Comparison of ENCODE assay signal across 13 cellular contexts in the genomic region with DNA sequence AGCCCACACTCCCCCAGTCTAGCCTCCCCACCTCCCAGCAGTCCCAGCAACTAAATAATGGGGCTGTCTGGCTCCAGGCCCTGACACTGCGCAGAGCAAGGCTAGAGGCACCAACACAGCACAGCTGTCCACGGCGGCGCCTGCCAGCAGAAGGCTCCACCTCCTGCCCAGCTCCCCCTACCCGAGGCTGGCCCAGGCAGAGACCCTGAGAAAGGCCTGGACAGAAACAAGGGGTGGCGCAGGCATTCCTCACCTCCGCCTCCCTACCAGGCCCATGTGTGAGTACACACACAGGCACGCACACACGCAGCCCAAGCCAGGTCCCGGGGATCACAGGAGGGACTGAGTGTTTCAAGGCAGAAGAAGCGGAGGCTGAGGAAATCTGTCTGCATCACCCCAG. TPM values are rescaled to one million over a fixed set of nuclear protein-coding genes. Genes with fewer than 3 reads are reported as not detected.
DNase-seq lines count a peak whose midpoint lies in the region; ATAC-seq and TF ChIP-seq lines count a peak whose summit lies in the region.
"Had no signal": no experiment of that assay in that cellular context is flagged by ENCODE, and none has a peak within 500 bp of the region (broad histone marks: within the 10 kb centered on the region; RNA-seq: fewer than 3 reads in every experiment).

No MANE protein-coding gene starts in this region.

- peak overlapping the region; percentile 33 to 63 for H3K27ac ChIP-seq in prostate gland

- no peaks in the 10 kb centered on the region for H3K36me3 ChIP-seq in prostate gland

- H3K9me3 ChIP-seq in prostate gland = no peaks in the 10 kb centered on the region

- 30% methylated on average over 11 of the region's 11 CpGs for WGBS in prostate gland

- TF ChIP-seq POLR2A in prostate gland (IDR thresholded peaks at IDR 0.05) = no peak

- no peak overlapping the region for H3K4me3 ChIP-seq in prostate gland

- DNase-seq in NCI-H1694 (lab: John Stamatoyannopoulos, UW) (peak; percentile 92), anterior cingulate cortex (lab: John Stamatoyannopoulos, UW) (peak in 49 of 58 donors; percentile 18 to 84 (median 62)), hypothalamus (lab: John Stamatoyannopoulos, UW) (peak in 40 of 51 donors; percentile 28 to 91 (median 64)), prostate gland (ENCODE audit: low spot score) (no peak), NCI-H510A (lab: John Stamatoyannopoulos, UW) (no peak), RKO (ENCODE audit: low spot score) (no peak)
- DNase-seq: activated CD4-positive, alpha-beta T cell treated with anti-CD3 and anti-CD28 coated beads, Interleukin-2, amount 50 U/mL, for 1 hour; activated naive CD4-positive, alpha-beta T cell treated with anti-CD3 and anti-CD28 coated beads, Interleukin-2, amount 50 U/mL, for 16 hours; CD8-positive, alpha-beta memory T cell; NCI-H226 had no signal

- no peaks in the 10 kb centered on the region for H3K4me1 ChIP-seq in prostate gland (replicated peaks)

- TF ChIP-seq CTCF in prostate gland (IDR thresholded peaks at IDR 0.05) = no peak

- peaks cover 2% of the 10 kb centered on the region for H3K27me3 ChIP-seq in prostate gland (replicated peaks; ENCODE audit: insufficient read depth)

- intact Hi-C loops in prostate gland (cut with DNase I) = no loop called here

- ATAC-seq in GM21526 (IDR thresholded peaks at IDR 0.05; ENCODE audit: low FRiP score, unreplicated experiment) = no peak
- ATAC-seq in HG02938 (IDR thresholded peaks at IDR 0.05; ENCODE audit: unreplicated experiment) = no peak

RNA-seq across cellular contexts. Expression of gene KCNH2, which starts 6.0 kb away (rescaled TPM):
- 100 to 1,000 TPM in 1 of 2 donors, 10 to 100 TPM in 1; 10.1 to 184 TPM for total RNA-seq in prostate gland

RNA-seq across cellular contexts. Expression of gene NOS3, which starts 18.7 kb away (rescaled TPM):
- 10 to 100 TPM in 1 of 2 donors, 1 to 10 TPM in 1; 6.1 to 10.4 TPM for total RNA-seq in prostate gland

RNA-seq across cellular contexts. Expression of gene ATG9B, which starts 52.2 kb away (rescaled TPM):
- 1 to 10 TPM in 1 of 2 donors, under 1 TPM in 1; 0.18 to 7.1 TPM for total RNA-seq in prostate gland
- total RNA-seq: HT1080 had no signal

RNA-seq across cellular contexts. Expression of gene ABCB8, which starts 56.2 kb away (rescaled TPM):
- total RNA-seq in prostate gland = 10 to 100 TPM; 26.4 to 50.6 TPM

Comparison
In these comparisons a context has a peak if more than half of its experiments do, and no peak if none do; other contexts are left out.
1. DNase-seq: peak in NCI-H1694 (single experiment), anterior cingulate cortex (49 of 58) and hypothalamus (40 of 51); none in prostate gland (single experiment), NCI-H510A (single experiment) and RKO (single experiment).